ENCODE assay signal across 8 cellular contexts in the genomic region with DNA sequence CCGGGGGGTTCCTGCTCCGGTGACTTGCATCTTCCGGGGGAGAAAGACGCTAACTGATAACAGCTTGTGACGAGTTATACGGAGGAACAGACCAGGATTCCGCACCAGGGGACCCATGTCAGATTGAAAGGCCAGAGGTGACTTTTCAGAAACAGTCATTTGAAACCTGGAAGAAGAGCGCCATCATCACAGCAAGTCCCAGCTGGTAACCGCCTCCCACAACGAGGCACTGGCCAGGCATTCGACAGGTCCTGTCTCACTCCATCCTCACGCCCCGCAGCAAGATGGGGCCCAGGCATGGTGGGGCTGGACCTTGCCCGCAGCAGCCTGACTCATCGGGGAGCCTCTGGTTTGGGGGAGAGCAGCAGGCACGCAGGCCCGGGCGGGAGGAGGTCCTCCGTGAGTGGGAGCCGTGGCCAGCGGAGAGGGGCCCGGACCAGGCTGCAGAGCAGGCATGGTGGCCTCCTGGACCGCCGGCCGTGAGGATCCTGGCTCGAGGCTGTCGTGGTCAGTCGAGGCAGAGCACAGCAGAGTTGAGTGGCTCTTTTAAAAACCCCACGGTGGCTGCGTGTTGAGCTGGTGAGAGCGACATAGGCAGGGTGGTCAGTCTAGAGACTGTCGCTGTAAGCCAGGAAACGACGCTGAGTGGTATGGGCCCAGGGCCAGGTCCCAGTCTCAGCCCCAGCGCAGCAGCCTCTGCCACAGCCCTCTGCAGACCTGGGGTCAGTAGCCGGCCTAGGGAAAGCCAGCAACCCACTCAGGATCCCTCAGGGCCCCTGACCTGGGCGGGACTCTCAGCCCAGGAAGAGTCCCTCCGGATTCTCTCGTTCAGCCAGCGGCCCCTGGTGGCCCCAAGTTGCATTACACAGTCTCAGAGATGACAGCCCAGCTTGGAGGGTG.
DNase-seq lines count a peak whose midpoint lies in the region; ATAC-seq and TF ChIP-seq lines count a peak whose summit lies in the region.

No MANE protein-coding gene starts in this region.

- no peaks in the 10 kb centered on the region for H3K36me3 ChIP-seq in breast epithelium

- no peak overlapping the region for H3K27ac ChIP-seq in 22Rv1
- H3K27ac ChIP-seq in breast epithelium: peak overlapping the region in 1 of 2 donors; percentile 21

- peak overlapping the region in 1 of 3 donors; percentile 27 for H3K4me3 ChIP-seq in breast epithelium

- H3K27me3 ChIP-seq in breast epithelium: no peaks in the 10 kb centered on the region

- no peaks in the 10 kb centered on the region for H3K9me3 ChIP-seq in breast epithelium

- in situ Hi-C loops in GM13976 (cut with MboI; ENCODE audit: low sequenced_read_pairs, unreplicated experiment): loop anchor here (10.0 kb wide), 1 partner anchor 229 kb away; no protein-coding TSS in a partner anchor

- intact Hi-C loops in breast epithelium (cut with DNase I; ENCODE audit: low total_unique reads): no loop called here

- TF ChIP-seq CTCF in 22Rv1 (IDR thresholded peaks at IDR 0.05) (peak; percentile 87), GM13976 (IDR thresholded peaks at IDR 0.05; ENCODE audit: borderline replicate concordance, control extremely low read depth, extremely low read depth, insufficient read depth, missing control alignments) (peak; percentile 91), breast epithelium (IDR thresholded peaks at IDR 0.05) (peak; percentile 79 to 95 (median 87))

- DNase-seq in GM13976 (ENCODE audit: low spot score) (peak; percentile 92), NCI-H1048 (lab: John Stamatoyannopoulos, UW) (peak; percentile 41), UCSD-AML1 (lab: John Stamatoyannopoulos, UW; ENCODE audit: unreplicated experiment) (peak; percentile 78), breast epithelium (ENCODE audit: low spot score in 2 of 2) (peak; percentile 45 to 77), left kidney (ENCODE audit: low read depth, low spot score) (peak; percentile 93)
- peak; percentile 60 for DNase-seq in stimulated activated CD4-positive, alpha-beta T cell treated with anti-CD3 and anti-CD28 coated beads, Interleukin-4, amount 100 ng/mL, for 24 hours

- no peak for TF ChIP-seq POLR2A in breast epithelium (IDR thresholded peaks at IDR 0.05)

- H3K4me1 ChIP-seq in breast epithelium: no peaks in the 10 kb centered on the region

- peak; percentile 89 for ATAC-seq in HG02759 (IDR thresholded peaks at IDR 0.05; ENCODE audit: unreplicated experiment)

Comparison
In these comparisons a context has a peak if more than half of its experiments do, and no peak if none do; other contexts are left out.
1. DNase-seq: peak in every context shown above with its lines; median percentile 93 in left kidney; 92 in GM13976; 78 in UCSD-AML1; 61 in breast epithelium; 60 in stimulated activated CD4-positive, alpha-beta T cell treated with anti-CD3 and anti-CD28 coated beads, Interleukin-4, amount 100 ng/mL, for 24 hours; 41 in NCI-H1048.